ENCODE assay signal across 19 cellular contexts in the genomic region with DNA sequence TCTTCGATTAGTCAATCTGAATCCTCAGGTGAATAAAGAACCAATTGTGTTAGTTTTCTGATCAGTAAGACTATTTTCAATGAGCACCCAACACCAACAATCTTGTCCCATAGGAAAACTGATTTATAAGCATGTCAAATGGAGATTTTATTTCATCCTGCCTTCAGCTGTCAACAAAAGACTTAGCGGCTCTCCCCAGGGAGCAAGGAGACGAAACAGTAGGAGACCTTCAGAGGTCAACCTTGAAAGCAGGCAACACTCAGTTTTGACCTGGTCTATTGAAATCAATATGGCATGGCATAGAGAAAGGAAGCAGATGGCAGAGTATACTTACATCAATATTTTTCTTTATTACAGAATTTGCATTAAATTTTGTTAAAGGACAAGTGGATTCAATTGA.
"Had no signal": no experiment of that assay in that cellular context is flagged by ENCODE, and none has a peak within 500 bp of the region (broad histone marks: within the 10 kb centered on the region; RNA-seq: fewer than 3 reads in every experiment).

No MANE protein-coding gene starts in this region.

- H3K27ac ChIP-seq: cardiac muscle cell, dorsolateral prefrontal cortex, left lung, parathyroid adenoma had no signal

- H3K27ac Mint-ChIP-seq: activated B cell treated with CpG ODN at 0.5 μM for 24 hours; activated CD8-positive, alpha-beta T cell treated with anti-CD3 and anti-CD28 coated beads, Interleukin-2, amount 10 ng/mL, durations not matched to agents 7 days and 5 days; activated naive CD4-positive, alpha-beta T cell treated with anti-CD3 and anti-CD28 coated beads, Interleukin-2, amount 50 U/mL, for 24 hours; stimulated activated effector memory CD8-positive, alpha-beta T cell treated with anti-CD3 and anti-CD28 coated beads, Interleukin-12 subunit alpha, Interleukin-12 subunit beta, amount 100 ng/mL, for 72 hours had no signal

- H3K27me3 ChIP-seq: cardiac muscle cell had no signal

- DNase-seq: activated B cell treated with CpG ODN at 0.5 μM for 24 hours; activated CD4-positive, alpha-beta T cell treated with anti-CD3 and anti-CD28 coated beads for 48 hours; activated CD8-positive, alpha-beta memory T cell treated with anti-CD3 and anti-CD28 coated beads, Interleukin-2, amount 50 U/mL, for 4 hours; activated CD8-positive, alpha-beta T cell treated with anti-CD3 and anti-CD28 coated beads, Interleukin-2, amount 10 ng/mL, durations not matched to agents 7 days and 5 days; activated effector memory CD4-positive, alpha-beta T cell treated with anti-CD3 and anti-CD28 coated beads, Interleukin-2, amount 50 U/mL, for 16 hours; activated T-cell treated with anti-CD3 and anti-CD28 coated beads, Interleukin-2, amount 50 U/mL, for 48 hours; dorsolateral prefrontal cortex; endodermal cell; kidney; left lung; mammary epithelial cell; naive B cell; retina; stimulated activated CD4-positive, alpha-beta T cell treated with anti-CD3 and anti-CD28 coated beads, Interleukin-12 subunit alpha, Interleukin-12 subunit beta, amount 100 ng/mL, for 4 hours; stimulated activated CD4-positive, alpha-beta T cell treated with anti-CD3 and anti-CD28 coated beads, Interleukin-2, amount 100 ng/mL, for 24 hours had no signal

- H3K36me3 Mint-ChIP-seq: activated naive CD4-positive, alpha-beta T cell treated with anti-CD3 and anti-CD28 coated beads, Interleukin-2, amount 50 U/mL, for 24 hours; naive B cell; stimulated activated effector memory CD8-positive, alpha-beta T cell treated with anti-CD3 and anti-CD28 coated beads, Interleukin-12 subunit alpha, Interleukin-12 subunit beta, amount 100 ng/mL, for 72 hours had no signal

- H3K4me1 Mint-ChIP-seq: activated B cell treated with CpG ODN at 0.5 μM for 24 hours; activated naive CD4-positive, alpha-beta T cell treated with anti-CD3 and anti-CD28 coated beads, Interleukin-2, amount 50 U/mL, for 24 hours; naive B cell; stimulated activated effector memory CD8-positive, alpha-beta T cell treated with anti-CD3 and anti-CD28 coated beads, Interleukin-12 subunit alpha, Interleukin-12 subunit beta, amount 100 ng/mL, for 72 hours had no signal

- H3K4me1 ChIP-seq: left lung, parathyroid adenoma had no signal

- ATAC-seq: activated CD8-positive, alpha-beta T cell treated with anti-CD3 and anti-CD28 coated beads, Interleukin-2, amount 10 ng/mL, durations not matched to agents 7 days and 5 days; left lung; stimulated activated effector memory CD8-positive, alpha-beta T cell treated with anti-CD3 and anti-CD28 coated beads, Interleukin-12 subunit alpha, Interleukin-12 subunit beta, amount 100 ng/mL, for 72 hours had no signal

- H3K36me3 ChIP-seq: cardiac muscle cell, left lung had no signal

- H3K9me3 Mint-ChIP-seq: activated B cell treated with CpG ODN at 0.5 μM for 24 hours; activated naive CD4-positive, alpha-beta T cell treated with anti-CD3 and anti-CD28 coated beads, Interleukin-2, amount 50 U/mL, for 24 hours; endodermal cell; naive B cell; stimulated activated effector memory CD8-positive, alpha-beta T cell treated with anti-CD3 and anti-CD28 coated beads, Interleukin-12 subunit alpha, Interleukin-12 subunit beta, amount 100 ng/mL, for 72 hours had no signal

- H3K9me3 ChIP-seq: left lung had no signal

- H3K4me3 ChIP-seq: cardiac muscle cell, dorsolateral prefrontal cortex, left lung had no signal

- H3K4me3 Mint-ChIP-seq: activated B cell treated with CpG ODN at 0.5 μM for 24 hours; activated CD8-positive, alpha-beta T cell treated with anti-CD3 and anti-CD28 coated beads, Interleukin-2, amount 10 ng/mL, durations not matched to agents 7 days and 5 days; activated naive CD4-positive, alpha-beta T cell treated with anti-CD3 and anti-CD28 coated beads, Interleukin-2, amount 50 U/mL, for 24 hours; endodermal cell; naive B cell; stimulated activated effector memory CD8-positive, alpha-beta T cell treated with anti-CD3 and anti-CD28 coated beads, Interleukin-12 subunit alpha, Interleukin-12 subunit beta, amount 100 ng/mL, for 72 hours had no signal
